6 cellular contexts compared by ENCODE assay signal in the genomic region with DNA sequence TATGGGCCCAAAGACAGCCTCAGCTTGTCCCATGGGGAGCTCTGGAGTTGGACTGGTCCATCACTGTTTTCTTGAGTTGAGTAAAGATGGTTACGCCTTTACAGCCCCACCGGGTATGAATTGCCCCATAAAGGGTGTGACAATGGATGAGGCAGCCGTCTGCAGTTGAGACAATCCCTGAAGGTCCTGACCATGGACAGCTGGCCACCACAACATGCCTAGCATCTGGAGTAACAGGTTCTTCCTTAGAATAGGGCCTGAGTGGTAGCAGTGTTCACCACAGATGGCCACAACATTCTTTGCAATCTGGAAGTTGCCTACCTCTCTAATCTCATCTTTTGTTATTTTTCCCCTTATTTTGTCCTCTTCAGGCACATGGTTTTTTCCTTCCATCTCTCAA. TPM values are rescaled to one million over a fixed set of nuclear protein-coding genes. Genes with fewer than 3 reads are reported as not detected.
"Had no signal": no experiment of that assay in that cellular context is flagged by ENCODE, and none has a peak within 500 bp of the region (broad histone marks: within the 10 kb centered on the region; RNA-seq: fewer than 3 reads in every experiment).

No MANE protein-coding gene starts in this region.

- H2AFZ ChIP-seq: GM23338 had no signal

- H3K4me3 Mint-ChIP-seq: GM23338, H9 had no signal

- H3K4me3 ChIP-seq: GM23338, K562 had no signal

- H3K27ac Mint-ChIP-seq: GM23338, H9 had no signal

- H3K4me2 ChIP-seq: GM23338 had no signal

- H3K9me3 Mint-ChIP-seq: GM23338 had no signal

- DNase-seq: H9, HCEC 1CT, IMR-90 had no signal

RNA-seq across cellular contexts. Expression of gene HS3ST2, which starts 51.5 kb away (rescaled TPM):
- total RNA-seq: HT-29, IMR-90, K562 had no signal
